Comparison of ENCODE assay signal across 15 cellular contexts in genomic region chr15:35757323-35757722, GRCh38.
A peak's percentile ranks its signal among the peaks of the same experiment; 100 is the strongest.
DNase-seq lines count a peak whose midpoint lies in the region; ATAC-seq and TF ChIP-seq lines count a peak whose summit lies in the region.
"Had no signal": no experiment of that assay in that cellular context is flagged by ENCODE, and none has a peak within 500 bp of the region (broad histone marks: within the 10 kb centered on the region; RNA-seq: fewer than 3 reads in every experiment).

No MANE protein-coding gene starts in this region.

- H3K9ac ChIP-seq in neural progenitor cell = no peak overlapping the region

- H3K27ac Mint-ChIP-seq in neural progenitor cell = no peak overlapping the region
- no peak overlapping the region for H3K27ac Mint-ChIP-seq in activated CD4-positive, alpha-beta T cell treated with anti-CD3 and anti-CD28 coated beads for 36 hours
- H3K27ac Mint-ChIP-seq: H9 had no signal

- H3K27ac ChIP-seq in HEK293 (ENCODE audit: extremely low read depth, low read depth, low read length) (peak overlapping the region; percentile 62), caudate nucleus (ENCODE audit: low read depth, low read length) (peak overlapping the region; percentile 52), neural progenitor cell (peak overlapping the region; percentile 42), gastrocnemius medialis (no peak overlapping the region)
- H3K27ac ChIP-seq: C4-2B had no signal

- H3K4me1 ChIP-seq in HEK293 (ENCODE audit: control insufficient read depth, insufficient read depth, low read length) = peaks cover 26% of the 10 kb centered on the region
- H3K4me1 ChIP-seq in neural progenitor cell = peaks cover 24% of the 10 kb centered on the region
- H3K4me1 ChIP-seq in gastrocnemius medialis = no peaks in the 10 kb centered on the region

- CTCF ChIA-PET in HEK293 (lab: Yijun Ruan, JAX) = interaction anchor here (0.5 to 0.7 kb wide), 2 partner anchors 551 to 1146 kb away, joined by 3 read pairs; no protein-coding TSS in a partner anchor
- CTCF ChIA-PET in activated CD4-positive, alpha-beta T cell treated with anti-CD3 and anti-CD28 coated beads for 36 hours (lab: Charles Lee) = no interaction called here

- H3K4me3 ChIP-seq in HEK293 (ENCODE audit: low read depth, low read length) = no peak overlapping the region
- no peak overlapping the region for H3K4me3 ChIP-seq in neural progenitor cell
- no peak overlapping the region for H3K4me3 ChIP-seq in gastrocnemius medialis

- no peak for ATAC-seq in activated CD4-positive, alpha-beta T cell treated with anti-CD3 and anti-CD28 coated beads for 36 hours
- no peak for ATAC-seq in gastrocnemius medialis

- POLR2A ChIA-PET in HEK293 (lab: Yijun Ruan, JAX) = interaction anchor here (0.7 kb wide), 1 partner anchor 60 kb away, joined by 3 read pairs; no protein-coding TSS in a partner anchor
- POLR2A ChIA-PET in activated CD4-positive, alpha-beta T cell treated with anti-CD3 and anti-CD28 coated beads for 36 hours (lab: Charles Lee) = no interaction called here

- no peaks in the 10 kb centered on the region for H3K9me3 Mint-ChIP-seq in neural progenitor cell
- no peaks in the 10 kb centered on the region for H3K9me3 Mint-ChIP-seq in activated CD4-positive, alpha-beta T cell treated with anti-CD3 and anti-CD28 coated beads for 36 hours (ENCODE audit: low read depth)
- H3K9me3 Mint-ChIP-seq: H9 had no signal

- H3K9me3 ChIP-seq in HEK293 (ENCODE audit: control insufficient read depth, insufficient read depth, low read depth, low read length) (no peaks in the 10 kb centered on the region), neural progenitor cell (ENCODE audit: low read depth) (no peaks in the 10 kb centered on the region), gastrocnemius medialis (no peaks in the 10 kb centered on the region)

- no peak for TF ChIP-seq POLR2A in gastrocnemius medialis (IDR thresholded peaks at IDR 0.05)

- no peaks in the 10 kb centered on the region for H4K20me1 ChIP-seq in neural progenitor cell (ENCODE audit: low read depth)

- H3K36me3 ChIP-seq in HEK293 (ENCODE audit: control insufficient read depth in 2 of 2, insufficient read depth in 1 of 2, low read length in 2 of 2) = no peaks in the 10 kb centered on the region
- no peaks in the 10 kb centered on the region for H3K36me3 ChIP-seq in neural progenitor cell
- no peaks in the 10 kb centered on the region for H3K36me3 ChIP-seq in gastrocnemius medialis

- intact Hi-C loops in activated CD4-positive, alpha-beta T cell treated with anti-CD3 and anti-CD28 coated beads for 36 hours (cut with DNase I, micrococcal nuclease) = loop anchor here in 1 of 2 experiments (10.0 kb wide), 1 partner anchor 1377 kb away; no protein-coding TSS in a partner anchor
- intact Hi-C loops in gastrocnemius medialis (cut with DNase I; ENCODE audit: low total_unique reads) = no loop called here

- no peak for TF ChIP-seq CTCF in HEK293 (tag by site-specific recombination; IDR thresholded peaks at IDR 0.05)
- TF ChIP-seq CTCF in neural progenitor cell (IDR thresholded peaks at IDR 0.05) = no peak
- TF ChIP-seq CTCF in gastrocnemius medialis (IDR thresholded peaks at IDR 0.05 in 4 of 5, conservative IDR thresholded peaks at IDR 0.05 in 1 of 5) = no peak

- H3K27me3 Mint-ChIP-seq in neural progenitor cell (ENCODE audit: insufficient read depth, low read depth) = no peaks in the 10 kb centered on the region
- H3K27me3 Mint-ChIP-seq in activated CD4-positive, alpha-beta T cell treated with anti-CD3 and anti-CD28 coated beads for 36 hours = peaks cover 7% of the 10 kb centered on the region

- H2AFZ ChIP-seq in neural progenitor cell (replicated peaks) = no peak overlapping the region

- H3K27me3 ChIP-seq in neural progenitor cell = no peaks in the 10 kb centered on the region
- H3K27me3 ChIP-seq in gastrocnemius medialis = no peaks in the 10 kb centered on the region

- DNase-seq in NCI-H1930 (lab: John Stamatoyannopoulos, UW) = peak; percentile 57 to 66
- DNase-seq in caudate nucleus (lab: John Stamatoyannopoulos, UW) = peak in 2 of 61 donors; percentile 5 to 25
- DNase-seq in neural progenitor cell (ENCODE audit: low spot score) = peak; percentile 29
- no peak for DNase-seq in activated CD4-positive, alpha-beta T cell treated with anti-CD3 and anti-CD28 coated beads for 36 hours
- DNase-seq in CD1c-positive myeloid dendritic cell (ENCODE audit: extremely low spot score) = no peak
- DNase-seq in gastrocnemius medialis = no peak
- DNase-seq: ACHN, AML-193, DND-41, H9, NCI-H1105, NCI-H1694 treated with DMSO at 0.1 percent for 48 hours, NCI-H2171 had no signal

- H3K4me1 Mint-ChIP-seq in neural progenitor cell = peaks cover 17% of the 10 kb centered on the region
- H3K4me1 Mint-ChIP-seq in activated CD4-positive, alpha-beta T cell treated with anti-CD3 and anti-CD28 coated beads for 36 hours = no peaks in the 10 kb centered on the region

- no peaks in the 10 kb centered on the region for H3K79me2 ChIP-seq in neural progenitor cell (ENCODE audit: low read depth)

- H3K36me3 Mint-ChIP-seq in neural progenitor cell = no peaks in the 10 kb centered on the region
- H3K36me3 Mint-ChIP-seq in activated CD4-positive, alpha-beta T cell treated with anti-CD3 and anti-CD28 coated beads for 36 hours (ENCODE audit: low read depth) = no peaks in the 10 kb centered on the region

- H3K4me3 Mint-ChIP-seq in neural progenitor cell = no peak overlapping the region
- no peak overlapping the region for H3K4me3 Mint-ChIP-seq in activated CD4-positive, alpha-beta T cell treated with anti-CD3 and anti-CD28 coated beads for 36 hours
- H3K4me3 Mint-ChIP-seq: H9 had no signal

- in situ Hi-C loops in gastrocnemius medialis (cut with MboI; ENCODE audit: low sequenced_read_pairs in 4 of 4) = no loop called here

- H3K4me2 ChIP-seq in neural progenitor cell = peak overlapping the region; percentile 64

- no peaks in the 10 kb centered on the region for H3F3A ChIP-seq in neural progenitor cell (ENCODE audit: low read depth)

TF ChIP-seq in HEK293, 187 proteins besides CTCF, POLR2A, EP300 and RAD21 (continues in another document):
- TF ChIP-seq OSR2 (tag by site-specific recombination; IDR thresholded peaks at IDR 0.05) (peak; percentile 51; the same call in 1 of the 2 replicates), ZXDB (tag by site-specific recombination; IDR thresholded peaks at IDR 0.05) (0 out of 2 replicates have a peak, but pooled peaks have one; percentile 35), ZNF596 (tag by site-specific recombination; IDR thresholded peaks at IDR 0.05) (peak; percentile 12; the same call in 1 of the 2 replicates), BCL11B (tag by site-specific recombination; IDR thresholded peaks at IDR 0.05; ENCODE audit: low read depth) (0 out of 2 replicates have a peak, but pooled peaks have one; percentile 34), ZNF626 (tag by site-specific recombination; IDR thresholded peaks at IDR 0.05) (no peak), GLIS1 (tag by site-specific recombination; IDR thresholded peaks at IDR 0.05) (peak; percentile 30; the same call in 1 of the 2 replicates), ZSCAN30 (tag by site-specific recombination; IDR thresholded peaks at IDR 0.05) (peak; percentile 27; the same call in 1 of the 2 replicates), ZNF785 (tag by site-specific recombination; IDR thresholded peaks at IDR 0.05) (no peak), FEZF1 (tag by site-specific recombination; IDR thresholded peaks at IDR 0.05) (peak; percentile 78), ZNF561 (tag by site-specific recombination; IDR thresholded peaks at IDR 0.05; ENCODE audit: borderline replicate concordance) (0 out of 2 replicates have a peak, but pooled peaks have one; percentile 47), ZNF664 (tag by site-specific recombination; IDR thresholded peaks at IDR 0.05) (peak; percentile 9; the same call in 1 of the 2 replicates), WT1 (tag by site-specific recombination; IDR thresholded peaks at IDR 0.05) (peak; percentile 58), PRDM1 (tag by site-specific recombination; IDR thresholded peaks at IDR 0.05) (no peak), GLI2 (tag by site-specific recombination; IDR thresholded peaks at IDR 0.05; ENCODE audit: borderline replicate concordance, low read depth) (0 out of 2 replicates have a peak, but pooled peaks have one; percentile 28), OVOL3 (tag by site-specific recombination; IDR thresholded peaks at IDR 0.05) (0 out of 2 replicates have a peak, but pooled peaks have one; percentile 45)
- TF ChIP-seq, protein P1, sequence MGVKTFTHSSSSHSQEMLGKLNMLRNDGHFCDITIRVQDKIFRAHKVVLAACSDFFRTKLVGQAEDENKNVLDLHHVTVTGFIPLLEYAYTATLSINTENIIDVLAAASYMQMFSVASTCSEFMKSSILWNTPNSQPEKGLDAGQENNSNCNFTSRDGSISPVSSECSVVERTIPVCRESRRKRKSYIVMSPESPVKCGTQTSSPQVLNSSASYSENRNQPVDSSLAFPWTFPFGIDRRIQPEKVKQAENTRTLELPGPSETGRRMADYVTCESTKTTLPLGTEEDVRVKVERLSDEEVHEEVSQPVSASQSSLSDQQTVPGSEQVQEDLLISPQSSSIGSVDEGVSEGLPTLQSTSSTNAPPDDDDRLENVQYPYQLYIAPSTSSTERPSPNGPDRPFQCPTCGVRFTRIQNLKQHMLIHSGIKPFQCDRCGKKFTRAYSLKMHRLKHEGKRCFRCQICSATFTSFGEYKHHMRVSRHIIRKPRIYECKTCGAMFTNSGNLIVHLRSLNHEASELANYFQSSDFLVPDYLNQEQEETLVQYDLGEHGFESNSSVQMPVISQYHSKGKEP (tag by site-specific recombination; IDR thresholded peaks at IDR 0.05) = peak; percentile 81
- TF ChIP-seq, protein P2, sequence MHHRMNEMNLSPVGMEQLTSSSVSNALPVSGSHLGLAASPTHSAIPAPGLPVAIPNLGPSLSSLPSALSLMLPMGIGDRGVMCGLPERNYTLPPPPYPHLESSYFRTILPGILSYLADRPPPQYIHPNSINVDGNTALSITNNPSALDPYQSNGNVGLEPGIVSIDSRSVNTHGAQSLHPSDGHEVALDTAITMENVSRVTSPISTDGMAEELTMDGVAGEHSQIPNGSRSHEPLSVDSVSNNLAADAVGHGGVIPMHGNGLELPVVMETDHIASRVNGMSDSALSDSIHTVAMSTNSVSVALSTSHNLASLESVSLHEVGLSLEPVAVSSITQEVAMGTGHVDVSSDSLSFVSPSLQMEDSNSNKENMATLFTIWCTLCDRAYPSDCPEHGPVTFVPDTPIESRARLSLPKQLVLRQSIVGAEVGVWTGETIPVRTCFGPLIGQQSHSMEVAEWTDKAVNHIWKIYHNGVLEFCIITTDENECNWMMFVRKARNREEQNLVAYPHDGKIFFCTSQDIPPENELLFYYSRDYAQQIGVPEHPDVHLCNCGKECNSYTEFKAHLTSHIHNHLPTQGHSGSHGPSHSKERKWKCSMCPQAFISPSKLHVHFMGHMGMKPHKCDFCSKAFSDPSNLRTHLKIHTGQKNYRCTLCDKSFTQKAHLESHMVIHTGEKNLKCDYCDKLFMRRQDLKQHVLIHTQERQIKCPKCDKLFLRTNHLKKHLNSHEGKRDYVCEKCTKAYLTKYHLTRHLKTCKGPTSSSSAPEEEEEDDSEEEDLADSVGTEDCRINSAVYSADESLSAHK (tag by site-specific recombination; IDR thresholded peaks at IDR 0.05) = peak; percentile 77; the same call in 1 of the 2 replicates

Comparison
In these comparisons a context has a peak if more than half of its experiments do, and no peak if none do; other contexts are left out.
1. H3K27ac ChIP-seq: peak in HEK293 (single experiment), caudate nucleus (single experiment) and neural progenitor cell (single experiment); none in gastrocnemius medialis (0 of 4).
2. DNase-seq: peak in NCI-H1930 (2 of 2) and neural progenitor cell (single experiment); none in activated CD4-positive, alpha-beta T cell treated with anti-CD3 and anti-CD28 coated beads for 36 hours (single experiment), CD1c-positive myeloid dendritic cell (single experiment) and gastrocnemius medialis (0 of 2).